13 cellular contexts compared by ENCODE assay signal in genomic region chr9:95071450-95071849, GRCh38.
"Had no signal": no experiment of that assay in that cellular context is flagged by ENCODE, and none has a peak within 500 bp of the region (broad histone marks: within the 10 kb centered on the region; RNA-seq: fewer than 3 reads in every experiment).

No MANE protein-coding gene starts in this region.

- H3K27ac Mint-ChIP-seq: activated CD8-positive, alpha-beta T cell treated with anti-CD3 and anti-CD28 coated beads for 36 hours; activated T-cell treated with anti-CD3 and anti-CD28 coated beads, Interleukin-2, amount 50 U/mL, for 72 hours; endodermal cell; nephron progenitor cell; T-cell had no signal

- H3K27me3 Mint-ChIP-seq: activated CD8-positive, alpha-beta T cell treated with anti-CD3 and anti-CD28 coated beads for 36 hours; T-cell had no signal

- H3K27me3 ChIP-seq: foreskin keratinocyte had no signal

- H3K4me1 ChIP-seq: foreskin keratinocyte had no signal

- H3K9me3 Mint-ChIP-seq: activated CD8-positive, alpha-beta T cell treated with anti-CD3 and anti-CD28 coated beads for 36 hours; activated T-cell treated with anti-CD3 and anti-CD28 coated beads, Interleukin-2, amount 50 U/mL, for 72 hours; endodermal cell; nephron progenitor cell; T-cell had no signal

- H3K4me3 Mint-ChIP-seq: activated CD8-positive, alpha-beta T cell treated with anti-CD3 and anti-CD28 coated beads for 36 hours; activated T-cell treated with anti-CD3 and anti-CD28 coated beads, Interleukin-2, amount 50 U/mL, for 72 hours; endodermal cell; nephron progenitor cell; T-cell had no signal

- H3K27ac ChIP-seq: foreskin keratinocyte had no signal

- H3K4me1 Mint-ChIP-seq: T-cell had no signal

- DNase-seq: activated CD4-positive, alpha-beta T cell treated with anti-CD3 and anti-CD28 coated beads for 4 hours; activated CD8-positive, alpha-beta memory T cell treated with anti-CD3 and anti-CD28 coated beads, Interleukin-2, amount 50 U/mL, for 4 hours; activated CD8-positive, alpha-beta T cell treated with anti-CD3 and anti-CD28 coated beads for 36 hours; activated T-cell treated with anti-CD3 and anti-CD28 coated beads, Interleukin-2, amount 50 U/mL, for 72 hours; central memory CD4-positive, alpha-beta T cell; dermis blood vessel endothelial cell; endodermal cell; foreskin keratinocyte; nephron progenitor cell; small intestine; T-cell had no signal

- FAIRE-seq: astrocyte, keratinocyte, small intestine had no signal

- ATAC-seq: activated CD8-positive, alpha-beta T cell treated with anti-CD3 and anti-CD28 coated beads for 36 hours; activated T-cell treated with anti-CD3 and anti-CD28 coated beads, Interleukin-2, amount 50 U/mL, for 72 hours; foreskin keratinocyte; T-cell had no signal
